In genomic region chr17:9768381-9768934, GRCh38 we compare ENCODE assay signal across 1 cellular context.
TF ChIP-seq lines count a peak whose summit lies in the region.

No MANE protein-coding gene starts in this region.

TF ChIP-seq in GM12878, 131 proteins besides CTCF, POLR2A, EP300 and RAD21 (continued from another document):
- TF ChIP-seq, protein P1, sequence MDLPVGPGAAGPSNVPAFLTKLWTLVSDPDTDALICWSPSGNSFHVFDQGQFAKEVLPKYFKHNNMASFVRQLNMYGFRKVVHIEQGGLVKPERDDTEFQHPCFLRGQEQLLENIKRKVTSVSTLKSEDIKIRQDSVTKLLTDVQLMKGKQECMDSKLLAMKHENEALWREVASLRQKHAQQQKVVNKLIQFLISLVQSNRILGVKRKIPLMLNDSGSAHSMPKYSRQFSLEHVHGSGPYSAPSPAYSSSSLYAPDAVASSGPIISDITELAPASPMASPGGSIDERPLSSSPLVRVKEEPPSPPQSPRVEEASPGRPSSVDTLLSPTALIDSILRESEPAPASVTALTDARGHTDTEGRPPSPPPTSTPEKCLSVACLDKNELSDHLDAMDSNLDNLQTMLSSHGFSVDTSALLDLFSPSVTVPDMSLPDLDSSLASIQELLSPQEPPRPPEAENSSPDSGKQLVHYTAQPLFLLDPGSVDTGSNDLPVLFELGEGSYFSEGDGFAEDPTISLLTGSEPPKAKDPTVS (IDR thresholded peaks at IDR 0.05; ENCODE audit: low read depth, low read length): no peak
- TF ChIP-seq MTA2 (IDR thresholded peaks at IDR 0.05; ENCODE audit: low read depth) (no peak), NFXL1 (IDR thresholded peaks at IDR 0.05; ENCODE audit: borderline replicate concordance) (no peak), ZZZ3 (IDR thresholded peaks at IDR 0.05; ENCODE audit: control insufficient read depth, insufficient read length, low read depth) (no peak), TCF3 (IDR thresholded peaks at IDR 0.05; ENCODE audit: borderline replicate concordance, insufficient read depth, low read depth, low read length) (no peak), PAX8 (IDR thresholded peaks at IDR 0.05) (no peak), RFX5 (IDR thresholded peaks at IDR 0.05; ENCODE audit: low read depth, low read length) (no peak), ATF7 (IDR thresholded peaks at IDR 0.05; ENCODE audit: low read depth) (no peak), BCL11A (IDR thresholded peaks at IDR 0.05; ENCODE audit: low read depth, low read length) (no peak), SMARCA5 (IDR thresholded peaks at IDR 0.05) (no peak), ZBED1 (IDR thresholded peaks at IDR 0.05; ENCODE audit: borderline replicate concordance) (no peak)
- TF ChIP-seq, protein P2, sequence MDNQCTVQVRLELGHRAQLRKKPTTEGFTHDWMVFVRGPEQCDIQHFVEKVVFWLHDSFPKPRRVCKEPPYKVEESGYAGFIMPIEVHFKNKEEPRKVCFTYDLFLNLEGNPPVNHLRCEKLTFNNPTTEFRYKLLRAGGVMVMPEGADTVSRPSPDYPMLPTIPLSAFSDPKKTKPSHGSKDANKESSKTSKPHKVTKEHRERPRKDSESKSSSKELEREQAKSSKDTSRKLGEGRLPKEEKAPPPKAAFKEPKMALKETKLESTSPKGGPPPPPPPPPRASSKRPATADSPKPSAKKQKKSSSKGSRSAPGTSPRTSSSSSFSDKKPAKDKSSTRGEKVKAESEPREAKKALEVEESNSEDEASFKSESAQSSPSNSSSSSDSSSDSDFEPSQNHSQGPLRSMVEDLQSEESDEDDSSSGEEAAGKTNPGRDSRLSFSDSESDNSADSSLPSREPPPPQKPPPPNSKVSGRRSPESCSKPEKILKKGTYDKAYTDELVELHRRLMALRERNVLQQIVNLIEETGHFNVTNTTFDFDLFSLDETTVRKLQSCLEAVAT (IDR thresholded peaks at IDR 0.05): no peak
- TF ChIP-seq, protein P3, sequence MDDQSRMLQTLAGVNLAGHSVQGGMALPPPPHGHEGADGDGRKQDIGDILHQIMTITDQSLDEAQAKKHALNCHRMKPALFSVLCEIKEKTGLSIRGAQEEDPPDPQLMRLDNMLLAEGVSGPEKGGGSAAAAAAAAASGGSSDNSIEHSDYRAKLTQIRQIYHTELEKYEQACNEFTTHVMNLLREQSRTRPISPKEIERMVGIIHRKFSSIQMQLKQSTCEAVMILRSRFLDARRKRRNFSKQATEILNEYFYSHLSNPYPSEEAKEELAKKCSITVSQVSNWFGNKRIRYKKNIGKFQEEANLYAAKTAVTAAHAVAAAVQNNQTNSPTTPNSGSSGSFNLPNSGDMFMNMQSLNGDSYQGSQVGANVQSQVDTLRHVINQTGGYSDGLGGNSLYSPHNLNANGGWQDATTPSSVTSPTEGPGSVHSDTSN (IDR thresholded peaks at IDR 0.05; ENCODE audit: insufficient replicate concordance, low read depth, low read length): no peak
- TF ChIP-seq, protein P4, sequence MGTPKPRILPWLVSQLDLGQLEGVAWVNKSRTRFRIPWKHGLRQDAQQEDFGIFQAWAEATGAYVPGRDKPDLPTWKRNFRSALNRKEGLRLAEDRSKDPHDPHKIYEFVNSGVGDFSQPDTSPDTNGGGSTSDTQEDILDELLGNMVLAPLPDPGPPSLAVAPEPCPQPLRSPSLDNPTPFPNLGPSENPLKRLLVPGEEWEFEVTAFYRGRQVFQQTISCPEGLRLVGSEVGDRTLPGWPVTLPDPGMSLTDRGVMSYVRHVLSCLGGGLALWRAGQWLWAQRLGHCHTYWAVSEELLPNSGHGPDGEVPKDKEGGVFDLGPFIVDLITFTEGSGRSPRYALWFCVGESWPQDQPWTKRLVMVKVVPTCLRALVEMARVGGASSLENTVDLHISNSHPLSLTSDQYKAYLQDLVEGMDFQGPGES (IDR thresholded peaks at IDR 0.05): no peak
- TF ChIP-seq, protein P5, sequence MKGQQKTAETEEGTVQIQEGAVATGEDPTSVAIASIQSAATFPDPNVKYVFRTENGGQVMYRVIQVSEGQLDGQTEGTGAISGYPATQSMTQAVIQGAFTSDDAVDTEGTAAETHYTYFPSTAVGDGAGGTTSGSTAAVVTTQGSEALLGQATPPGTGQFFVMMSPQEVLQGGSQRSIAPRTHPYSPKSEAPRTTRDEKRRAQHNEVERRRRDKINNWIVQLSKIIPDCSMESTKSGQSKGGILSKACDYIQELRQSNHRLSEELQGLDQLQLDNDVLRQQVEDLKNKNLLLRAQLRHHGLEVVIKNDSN (IDR thresholded peaks at IDR 0.05; ENCODE audit: borderline replicate concordance, extremely low read length, insufficient read depth, low read depth, low read length): no peak
- TF ChIP-seq, protein P6, sequence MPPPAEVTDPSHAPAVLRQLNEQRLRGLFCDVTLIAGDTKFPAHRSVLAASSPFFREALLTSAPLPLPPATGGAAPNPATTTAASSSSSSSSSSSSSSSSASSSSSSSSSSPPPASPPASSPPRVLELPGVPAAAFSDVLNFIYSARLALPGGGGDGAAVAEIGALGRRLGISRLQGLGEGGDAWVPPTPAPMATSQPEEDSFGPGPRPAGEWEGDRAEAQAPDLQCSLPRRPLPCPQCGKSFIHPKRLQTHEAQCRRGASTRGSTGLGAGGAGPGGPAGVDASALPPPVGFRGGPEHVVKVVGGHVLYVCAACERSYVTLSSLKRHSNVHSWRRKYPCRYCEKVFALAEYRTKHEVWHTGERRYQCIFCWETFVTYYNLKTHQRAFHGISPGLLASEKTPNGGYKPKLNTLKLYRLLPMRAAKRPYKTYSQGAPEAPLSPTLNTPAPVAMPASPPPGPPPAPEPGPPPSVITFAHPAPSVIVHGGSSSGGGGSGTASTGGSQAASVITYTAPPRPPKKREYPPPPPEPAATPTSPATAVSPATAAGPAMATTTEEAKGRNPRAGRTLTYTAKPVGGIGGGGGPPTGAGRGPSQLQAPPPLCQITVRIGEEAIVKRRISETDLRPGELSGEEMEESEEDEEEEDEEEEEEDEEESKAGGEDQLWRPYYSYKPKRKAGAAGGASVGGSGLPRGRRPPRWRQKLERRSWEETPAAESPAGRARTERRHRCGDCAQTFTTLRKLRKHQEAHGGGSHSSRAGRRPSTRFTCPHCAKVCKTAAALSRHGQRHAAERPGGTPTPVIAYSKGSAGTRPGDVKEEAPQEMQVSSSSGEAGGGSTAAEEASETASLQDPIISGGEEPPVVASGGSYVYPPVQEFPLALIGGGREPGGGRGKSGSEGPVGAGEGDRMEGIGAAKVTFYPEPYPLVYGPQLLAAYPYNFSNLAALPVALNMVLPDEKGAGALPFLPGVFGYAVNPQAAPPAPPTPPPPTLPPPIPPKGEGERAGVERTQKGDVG (CRISPR knock-in tag; IDR thresholded peaks at IDR 0.05): no peak
